In the genomic region with DNA sequence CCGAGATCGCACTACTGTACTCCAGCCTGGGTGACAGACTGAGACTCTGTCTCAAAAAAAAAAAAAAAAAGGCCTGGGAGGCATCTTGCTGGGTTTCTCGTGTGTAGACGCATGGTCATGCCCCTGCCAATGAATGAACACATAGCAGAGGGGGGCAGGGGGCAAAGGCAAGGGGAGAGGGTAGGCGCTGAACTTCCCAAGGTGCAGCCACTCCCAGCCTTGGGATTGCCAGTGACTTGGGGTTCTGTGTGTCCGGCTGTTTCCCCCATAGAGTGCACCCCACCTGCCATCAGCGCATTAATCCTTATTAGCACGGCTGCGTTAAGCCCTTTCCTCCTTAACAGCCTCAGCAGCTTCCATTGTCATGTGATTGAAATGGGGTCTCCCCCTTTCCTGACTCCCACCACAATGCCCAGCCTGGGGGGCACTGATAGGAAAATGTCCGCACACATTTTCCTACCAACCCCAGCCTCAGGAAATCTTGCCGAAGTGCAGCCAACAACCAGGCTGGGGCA, we compare ENCODE assay signal across 24 cellular contexts.
"Had no signal": no experiment of that assay in that cellular context is flagged by ENCODE, and none has a peak within 500 bp of the region (broad histone marks: within the 10 kb centered on the region; RNA-seq: fewer than 3 reads in every experiment).

No MANE protein-coding gene starts in this region.

- H3K9me3 ChIP-seq: esophagus muscularis mucosa, gastroesophageal sphincter, heart right ventricle, left lung, lower lobe of right lung, mucosa of descending colon had no signal

- DNase-seq: dermis blood vessel endothelial cell; dorsolateral prefrontal cortex; effector CD4-positive, alpha-beta T cell; effector memory CD4-positive, alpha-beta T cell; foreskin keratinocyte; glutamatergic neuron; head of caudate nucleus; heart right ventricle; hippocampal formation; left cardiac atrium; left lung; left ventricle myocardium superior; lower lobe of right lung; mesenchymal stem cell; mucosa of descending colon; naive B cell had no signal

- H3K36me3 ChIP-seq: esophagus muscularis mucosa, gastroesophageal sphincter, heart right ventricle, left lung, lower lobe of right lung had no signal

- H3K4me1 ChIP-seq: foreskin keratinocyte, gastroesophageal sphincter, heart right ventricle, left lung, lower lobe of right lung had no signal

- FAIRE-seq: colon, endothelial cell of umbilical vein, frontal cortex, islet of Langerhans, keratinocyte had no signal

- H3K4me3 ChIP-seq: coronary artery, dorsolateral prefrontal cortex, esophagus muscularis mucosa, gastroesophageal sphincter, heart right ventricle, left lung, lower lobe of right lung, mucosa of descending colon had no signal

- H3K27ac ChIP-seq: coronary artery, dorsolateral prefrontal cortex, esophagus muscularis mucosa, foreskin keratinocyte, gastroesophageal sphincter, heart right ventricle, left lung, lower lobe of right lung had no signal
